ENCODE assay signal across 11 cellular contexts in genomic region chr6:105135056-105135455, GRCh38. TPM values are rescaled to one million over a fixed set of nuclear protein-coding genes. Genes with fewer than 3 reads are reported as not detected.
DNase-seq lines count a peak whose midpoint lies in the region; ATAC-seq and TF ChIP-seq lines count a peak whose summit lies in the region.
"Had no signal": no experiment of that assay in that cellular context is flagged by ENCODE, and none has a peak within 500 bp of the region (broad histone marks: within the 10 kb centered on the region; RNA-seq: fewer than 3 reads in every experiment).

No MANE protein-coding gene starts in this region.

- WGBS in heart right ventricle, 2 donors, result 35 to 51% methylated on average over 4 of the region's 4 CpGs
- 73% methylated on average over 4 of the region's 4 CpGs for WGBS in prostate gland

- no peaks in the 10 kb centered on the region for H3K9me3 ChIP-seq in heart right ventricle
- no peaks in the 10 kb centered on the region for H3K9me3 ChIP-seq in prostate gland

- no peak for TF ChIP-seq CTCF in natural killer cell (IDR thresholded peaks at IDR 0.05)
- peak in 5 of 9 donors; percentile 10 to 43 (median 18) for TF ChIP-seq CTCF in heart right ventricle (IDR thresholded peaks at IDR 0.05)
- no peak for TF ChIP-seq CTCF in prostate gland (IDR thresholded peaks at IDR 0.05)

- ATAC-seq in natural killer cell, result no peak
- ATAC-seq in natural killer cell treated with Interleukin-12 subunit alpha and Interleukin-12 subunit beta and Interleukin-15 and Interleukin-18, amount 100 ng/mL, for 72 hours, result no peak
- peak in 6 of 8 donors; percentile 11 to 61 (median 39) for ATAC-seq in heart right ventricle
- ATAC-seq in HG03439 (IDR thresholded peaks at IDR 0.05; ENCODE audit: unreplicated experiment), result no peak

- H3K4me1 ChIP-seq in heart right ventricle, result peaks cover 0 to 15% (median 7%) of the 10 kb centered on the region in 9 donors
- no peaks in the 10 kb centered on the region for H3K4me1 ChIP-seq in prostate gland (replicated peaks)

- no peaks in the 10 kb centered on the region for H3K9me3 Mint-ChIP-seq in natural killer cell
- H3K9me3 Mint-ChIP-seq in natural killer cell treated with Interleukin-12 subunit alpha and Interleukin-12 subunit beta and Interleukin-15 and Interleukin-18, amount 100 ng/mL, for 72 hours, result no peaks in the 10 kb centered on the region
- H3K9me3 Mint-ChIP-seq: dendritic cell treated with granulocyte-macrophage colony-stimulating factor and Interleukin-4, amounts not matched to agents 40 ng/mL and 50 ng/mL, for 4 days had no signal

- peak overlapping the region in 9 of 10 donors; percentile 16 to 95 (median 88) for H3K4me3 ChIP-seq in heart right ventricle
- H3K4me3 ChIP-seq in prostate gland, result no peak overlapping the region

- H3K27me3 Mint-ChIP-seq in natural killer cell (ENCODE audit: low read depth in 2 of 2), result peaks cover 40 to 61% of the 10 kb centered on the region in 2 donors
- peaks cover 30 to 61% of the 10 kb centered on the region in 2 donors for H3K27me3 Mint-ChIP-seq in natural killer cell treated with Interleukin-12 subunit alpha and Interleukin-12 subunit beta and Interleukin-15 and Interleukin-18, amount 100 ng/mL, for 72 hours

- peak overlapping the region in 7 of 10 donors; percentile 11 to 93 (median 34) for H3K27ac ChIP-seq in heart right ventricle
- H3K27ac ChIP-seq in prostate gland, result no peak overlapping the region

- no peaks in the 10 kb centered on the region for H3K36me3 Mint-ChIP-seq in natural killer cell
- H3K36me3 Mint-ChIP-seq in natural killer cell treated with Interleukin-12 subunit alpha and Interleukin-12 subunit beta and Interleukin-15 and Interleukin-18, amount 100 ng/mL, for 72 hours, result no peaks in the 10 kb centered on the region
- H3K36me3 Mint-ChIP-seq: naive B cell had no signal

- DNase-seq in natural killer cell (no peak), SK-N-DZ (ENCODE audit: low spot score) (peak; percentile 70), heart right ventricle (peak in 1 of 2 donors; percentile 9), prostate gland (ENCODE audit: low spot score) (no peak), T-helper 9 cell (no peak), NCI-H2196 (lab: John Stamatoyannopoulos, UW; ENCODE audit: unreplicated experiment) (no peak)
- DNase-seq in natural killer cell treated with Interleukin-12 subunit alpha and Interleukin-12 subunit beta and Interleukin-15 and Interleukin-18, amount 100 ng/mL, for 72 hours (ENCODE audit: low spot score), result no peak
- DNase-seq: MV-4-11, naive B cell had no signal

- intact Hi-C loops in natural killer cell (cut with micrococcal nuclease) (no loop called here), heart right ventricle (cut with DNase I) (loop anchor here in 4 of 10 donors (1.0 to 10.0 kb wide), 5 partner anchors 220 to 273 kb away; partner anchors contain the start of gene PREP (in 1 of the 4)), prostate gland (cut with DNase I) (no loop called here)

- peaks cover 0 to 10% (median 0%) of the 10 kb centered on the region in 9 donors for H3K36me3 ChIP-seq in heart right ventricle
- no peaks in the 10 kb centered on the region for H3K36me3 ChIP-seq in prostate gland

- peak overlapping the region; percentile 78 for H3K4me3 Mint-ChIP-seq in natural killer cell
- H3K4me3 Mint-ChIP-seq in natural killer cell treated with Interleukin-12 subunit alpha and Interleukin-12 subunit beta and Interleukin-15 and Interleukin-18, amount 100 ng/mL, for 72 hours, result no peak overlapping the region
- H3K4me3 Mint-ChIP-seq: dendritic cell treated with granulocyte-macrophage colony-stimulating factor and Interleukin-4, amounts not matched to agents 40 ng/mL and 50 ng/mL, for 4 days had no signal

- TF ChIP-seq POLR2A in prostate gland (IDR thresholded peaks at IDR 0.05), result no peak

- H3K27ac Mint-ChIP-seq in natural killer cell, result no peak overlapping the region
- H3K27ac Mint-ChIP-seq in natural killer cell treated with Interleukin-12 subunit alpha and Interleukin-12 subunit beta and Interleukin-15 and Interleukin-18, amount 100 ng/mL, for 72 hours, result no peak overlapping the region
- H3K27ac Mint-ChIP-seq: dendritic cell treated with granulocyte-macrophage colony-stimulating factor and Interleukin-4, amounts not matched to agents 40 ng/mL and 50 ng/mL, for 4 days; naive B cell had no signal

- H3K27me3 ChIP-seq in heart right ventricle, result peaks cover 0 to 63% (median 0%) of the 10 kb centered on the region in 7 donors
- H3K27me3 ChIP-seq in prostate gland (replicated peaks; ENCODE audit: insufficient read depth), result no peaks in the 10 kb centered on the region

- peaks cover 5% of the 10 kb centered on the region in 2 donors for H3K4me1 Mint-ChIP-seq in natural killer cell
- H3K4me1 Mint-ChIP-seq in natural killer cell treated with Interleukin-12 subunit alpha and Interleukin-12 subunit beta and Interleukin-15 and Interleukin-18, amount 100 ng/mL, for 72 hours (ENCODE audit: low read depth in 2 of 2), result peaks cover 4 to 7% of the 10 kb centered on the region in 2 donors

RNA-seq across cellular contexts. Expression of gene POPDC3, which starts 44.8 kb away (rescaled TPM):
- total RNA-seq in natural killer cell (not detected), heart right ventricle (10 to 100 TPM; 31.1 to 59.7 (median 39.0) TPM), prostate gland (1 to 10 TPM in 1 of 2 donors, not detected in 1; 2.3 TPM)
- total RNA-seq in natural killer cell treated with Interleukin-12 subunit alpha and Interleukin-12 subunit beta and Interleukin-15 and Interleukin-18, amount 100 ng/mL, for 72 hours, result not detected
- polyA plus RNA-seq in SK-N-DZ (2014; cell fraction: cytosol; rRNA removed), result 20.1 and 20.6 TPM in 2 replicates
- polyA plus RNA-seq in SK-N-DZ (2014; cell fraction: nucleus; rRNA removed), result 6.6 and 14.6 TPM in 2 replicates
- 10 to 100 TPM; 37.8 to 50.3 TPM for polyA plus RNA-seq in heart right ventricle

Comparison
In these comparisons a context has a peak if more than half of its experiments do, and no peak if none do; other contexts are left out.
1. ATAC-seq: peak in heart right ventricle (6 of 8); none in natural killer cell (0 of 3), natural killer cell treated with Interleukin-12 subunit alpha and Interleukin-12 subunit beta and Interleukin-15 and Interleukin-18, amount 100 ng/mL, for 72 hours (0 of 2) and HG03439 (single experiment).
2. CTCF ChIP-seq: peak in heart right ventricle (5 of 9); none in natural killer cell (single experiment) and prostate gland (0 of 4).
3. H3K27ac ChIP-seq: peak in heart right ventricle (7 of 10); none in prostate gland (0 of 2).
4. H3K4me3 ChIP-seq: peak in heart right ventricle (9 of 10); none in prostate gland (0 of 2).
5. RNA of gene POPDC3, which starts 44.8 kb away (total RNA-seq): 31.1 to 59.7 TPM in heart right ventricle; 2.3 TPM in prostate gland, not detected in natural killer cell treated with Interleukin-12 subunit alpha and Interleukin-12 subunit beta and Interleukin-15 and Interleukin-18, amount 100 ng/mL, for 72 hours and not detected in natural killer cell; every median in the first group is over 4 times any median in the second.